ENCODE assay signal across 1 cellular context in genomic region chr9:111843971-111844370, GRCh38.
TF ChIP-seq lines count a peak whose summit lies in the region.

No MANE protein-coding gene starts in this region.

TF ChIP-seq in endothelial cell of umbilical vein, 7 proteins besides CTCF, POLR2A, EP300 and RAD21:
- TF ChIP-seq EZH2 (IDR thresholded peaks at IDR 0.05; ENCODE audit: borderline replicate concordance, low read depth, low read length, severe bottlenecking) (no peak), MYC (IDR thresholded peaks at IDR 0.05; ENCODE audit: low read depth, low read length) (no peak), FOS (IDR thresholded peaks at IDR 0.05; ENCODE audit: borderline replicate concordance, insufficient read depth, low read length) (peak; percentile 58), POLR2AphosphoS5 (IDR thresholded peaks at IDR 0.05; ENCODE audit: insufficient read depth, low read depth, low read length) (no peak)
